8 cellular contexts compared by ENCODE assay signal in the genomic region with DNA sequence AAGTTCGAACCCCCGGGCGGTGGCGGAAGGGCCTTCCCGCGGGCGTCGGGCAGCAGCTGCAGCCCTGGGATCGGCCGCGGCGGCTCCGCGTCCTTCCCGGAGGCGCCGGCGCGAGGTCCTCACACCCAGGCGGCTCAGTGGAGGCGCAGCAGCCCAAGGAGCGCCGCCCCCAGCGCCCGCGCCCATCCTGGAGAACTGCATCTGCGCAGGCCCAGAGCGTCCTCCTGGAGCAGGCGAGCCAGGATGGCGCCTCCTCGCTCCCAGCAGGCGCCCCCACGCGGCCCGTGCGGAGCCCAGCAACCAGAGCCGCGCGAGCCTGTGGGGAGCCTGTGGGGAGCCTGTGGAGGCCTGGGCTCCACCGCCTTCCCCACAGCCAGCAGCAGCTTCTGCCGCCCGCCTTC.
DNase-seq lines count a peak whose midpoint lies in the region; ATAC-seq and TF ChIP-seq lines count a peak whose summit lies in the region.
"Not testable (repeated sequence)": the region's sequence is repeated elsewhere in the genome, so short reads cannot be mapped to it uniquely, and the experiment has no call there.

No MANE protein-coding gene starts in this region.

- H3K9me3 Mint-ChIP-seq in CD4-positive, alpha-beta T cell; activated CD8-positive, alpha-beta T cell treated with anti-CD3 and anti-CD28 coated beads for 36 hours: not testable (repeated sequence)

- H3K79me2 ChIP-seq in Loucy (ENCODE audit: insufficient read depth, low read length) = peaks cover 41% of the 10 kb centered on the region

- peak; percentile 46 for ATAC-seq in CD4-positive, alpha-beta T cell (ENCODE audit: poor library complexity)
- ATAC-seq in activated CD8-positive, alpha-beta T cell treated with anti-CD3 and anti-CD28 coated beads for 36 hours = peak; percentile 76

- H3K36me3 ChIP-seq in Loucy (ENCODE audit: insufficient read depth, low read length); effector memory CD4-positive, alpha-beta T cell (ENCODE audit: control insufficient read depth, insufficient read depth, low read length); thymus (ENCODE audit: control insufficient read depth, insufficient read depth): not testable (repeated sequence)

- H3F3A ChIP-seq in Loucy (ENCODE audit: low read depth) = not testable (repeated sequence)

- H3K27ac ChIP-seq in CD4-positive, alpha-beta T cell (ENCODE audit: low read depth, low read length); thymus (ENCODE audit: low read depth): not testable (repeated sequence)
- peak overlapping the region; percentile 25 for H3K27ac ChIP-seq in effector memory CD4-positive, alpha-beta T cell (ENCODE audit: insufficient read depth, low read length, poor library complexity, severe bottlenecking)

- H3K36me3 Mint-ChIP-seq in CD4-positive, alpha-beta T cell (ENCODE audit: low read depth); activated CD8-positive, alpha-beta T cell treated with anti-CD3 and anti-CD28 coated beads for 36 hours (ENCODE audit: low read depth): not testable (repeated sequence)

- H3K9me3 ChIP-seq in CD4-positive, alpha-beta T cell (ENCODE audit: control insufficient read depth, low read length); Loucy (ENCODE audit: insufficient read depth, low read depth, low read length); effector memory CD4-positive, alpha-beta T cell (ENCODE audit: control insufficient read depth, low read length); thymus (ENCODE audit: control insufficient read depth): not testable (repeated sequence)

- H3K27me3 Mint-ChIP-seq in CD4-positive, alpha-beta T cell; activated CD8-positive, alpha-beta T cell treated with anti-CD3 and anti-CD28 coated beads for 36 hours: not testable (repeated sequence)

- H3K4me1 ChIP-seq in Loucy (ENCODE audit: insufficient read depth, low read length, poor library complexity, severe bottlenecking) (peaks cover 39% of the 10 kb centered on the region), thymus (ENCODE audit: control insufficient read depth, insufficient read depth, low read length) (peaks cover 21% of the 10 kb centered on the region)
- not testable (repeated sequence) for H3K4me1 ChIP-seq in effector memory CD4-positive, alpha-beta T cell (ENCODE audit: control insufficient read depth, insufficient read depth, low read length, poor library complexity, severe bottlenecking)

- intact Hi-C loops in CD4-positive, alpha-beta T cell (cut with DNase I, micrococcal nuclease); activated CD8-positive, alpha-beta T cell treated with anti-CD3 and anti-CD28 coated beads for 36 hours (cut with micrococcal nuclease): not testable (repeated sequence)

- not testable (repeated sequence) for H3K27me3 ChIP-seq in CD4-positive, alpha-beta T cell (ENCODE audit: control insufficient read depth, insufficient read depth, low read length); Loucy (ENCODE audit: insufficient read depth, low read length, poor library complexity, severe bottlenecking); effector memory CD4-positive, alpha-beta T cell (replicated peaks; ENCODE audit: control insufficient read depth, insufficient read depth, low read length, poor library complexity, severe bottlenecking); thymus (ENCODE audit: control insufficient read depth, insufficient read depth)

- peaks cover 41% of the 10 kb centered on the region for H3K4me1 Mint-ChIP-seq in CD4-positive, alpha-beta T cell (ENCODE audit: low read depth)
- peaks cover 28% of the 10 kb centered on the region for H3K4me1 Mint-ChIP-seq in activated CD8-positive, alpha-beta T cell treated with anti-CD3 and anti-CD28 coated beads for 36 hours (ENCODE audit: low read depth)

- peak overlapping the region; percentile 68 for H3K4me3 ChIP-seq in Loucy (ENCODE audit: low read length, poor library complexity, severe bottlenecking)
- H3K4me3 ChIP-seq in effector memory CD4-positive, alpha-beta T cell (ENCODE audit: insufficient read depth, low read depth, low read length, poor library complexity, severe bottlenecking) = peak overlapping the region; percentile 17
- peak overlapping the region; percentile 39 for H3K4me3 ChIP-seq in thymus (ENCODE audit: low read length)

- DNase-seq in CD4-positive, alpha-beta T cell = peak in 1 of 10 experiments; percentile 35
- peak; percentile 40 to 59 for DNase-seq in SHP77 (lab: John Stamatoyannopoulos, UW)
- peak; percentile 42 for DNase-seq in T-helper 22 cell (ENCODE audit: low read depth)
- DNase-seq in activated CD8-positive, alpha-beta T cell treated with anti-CD3 and anti-CD28 coated beads for 36 hours = peak; percentile 58
- DNase-seq in activated T-helper 9 cell treated with anti-CD3 and anti-CD28 coated beads, Interleukin-2, amount 50 U/mL, for 16 hours (ENCODE audit: low read depth) = peak; percentile 16
- DNase-seq in effector memory CD4-positive, alpha-beta T cell = peak in 2 of 3 donors; percentile 23 to 58

- peak overlapping the region; percentile 88 for H3K4me2 ChIP-seq in Loucy (ENCODE audit: low read depth, low read length, poor library complexity, severe bottlenecking)

- 54% methylated on average over 41 of the region's 42 CpGs for WGBS in thymus

- not testable (repeated sequence) for TF ChIP-seq CTCF in CD4-positive, alpha-beta T cell (IDR thresholded peaks at IDR 0.05)
- TF ChIP-seq CTCF in Loucy (conservative IDR thresholded peaks at IDR 0.05; ENCODE audit: low read length) = peak; percentile 20; the same call in 1 of the 2 replicates
- TF ChIP-seq CTCF in activated CD8-positive, alpha-beta T cell treated with anti-CD3 and anti-CD28 coated beads for 36 hours (IDR thresholded peaks at IDR 0.05) = peak; percentile 40

- H3K27ac Mint-ChIP-seq in CD4-positive, alpha-beta T cell; activated CD8-positive, alpha-beta T cell treated with anti-CD3 and anti-CD28 coated beads for 36 hours: not testable (repeated sequence)

- H3K9ac ChIP-seq in Loucy (ENCODE audit: low read depth, low read length, poor library complexity, severe bottlenecking) = peak overlapping the region; percentile 88

- POLR2A ChIA-PET in CD4-positive, alpha-beta T cell (lab: Charles Lee); activated CD8-positive, alpha-beta T cell treated with anti-CD3 and anti-CD28 coated beads for 36 hours (lab: Charles Lee): not testable (repeated sequence)

- not testable (repeated sequence) for H3K4me3 Mint-ChIP-seq in CD4-positive, alpha-beta T cell
- H3K4me3 Mint-ChIP-seq in activated CD8-positive, alpha-beta T cell treated with anti-CD3 and anti-CD28 coated beads for 36 hours = peak overlapping the region; percentile 72

- CTCF ChIA-PET in CD4-positive, alpha-beta T cell (lab: Charles Lee) = interaction anchor here (0.7 to 1.5 kb wide), 2 partner anchors 10 to 18 kb away, joined by 3 to 7 read pairs; no protein-coding TSS in a partner anchor
- CTCF ChIA-PET in activated CD8-positive, alpha-beta T cell treated with anti-CD3 and anti-CD28 coated beads for 36 hours (lab: Charles Lee) = interaction anchor here (1.1 to 5.5 kb wide), 6 partner anchors 12 to 109 kb away, joined by 3 to 51 read pairs (median 9); no protein-coding TSS in a partner anchor

- H4K20me1 ChIP-seq in Loucy (ENCODE audit: insufficient read depth, low read length, poor library complexity, severe bottlenecking) = not testable (repeated sequence)

- not testable (repeated sequence) for H3K9me2 ChIP-seq in Loucy (replicated peaks; ENCODE audit: low read depth, low read length)

- H2AFZ ChIP-seq in Loucy (ENCODE audit: low read length) = peak overlapping the region; percentile 70

Comparison
In these comparisons a context has a peak if more than half of its experiments do, and no peak if none do; other contexts are left out.
1. H3K4me3 ChIP-seq: peak in every context shown above with its lines; median percentile 68 in Loucy; 39 in thymus; 17 in effector memory CD4-positive, alpha-beta T cell.